Comparison of ENCODE assay signal across 2 cellular contexts in genomic region chr20:2504803-2505202, GRCh38. TPM values are rescaled to one million over a fixed set of nuclear protein-coding genes. Genes with fewer than 3 reads are reported as not detected.
"Had no signal": no experiment of that assay in that cellular context is flagged by ENCODE, and none has a peak within 500 bp of the region (broad histone marks: within the 10 kb centered on the region; RNA-seq: fewer than 3 reads in every experiment).

No MANE protein-coding gene starts in this region.

RNA-seq across cellular contexts. Expression of gene TMC2, which starts 31.6 kb away (rescaled TPM):
- total RNA-seq: G401, GM12878 had no signal
